ENCODE assay signal across 18 cellular contexts in the genomic region with DNA sequence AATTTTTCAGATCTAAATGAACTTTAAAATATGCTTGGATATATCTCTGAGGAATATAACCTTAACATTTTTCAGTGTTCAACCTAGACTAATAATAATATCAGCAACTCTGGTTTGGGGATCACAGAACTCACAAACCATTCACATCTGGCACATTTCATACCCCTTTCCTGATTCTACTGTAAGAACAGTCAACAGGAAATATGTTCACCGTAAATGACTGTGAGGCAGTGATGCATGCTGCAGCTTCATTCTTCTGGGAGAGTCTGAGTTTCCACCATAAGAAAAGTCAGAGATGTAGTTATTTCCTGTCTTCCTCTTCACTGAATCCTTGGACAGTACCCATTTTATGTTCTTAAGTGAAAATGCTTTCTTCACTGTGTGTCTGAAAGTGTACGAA.
DNase-seq lines count a peak whose midpoint lies in the region; ATAC-seq and TF ChIP-seq lines count a peak whose summit lies in the region.
"Had no signal": no experiment of that assay in that cellular context is flagged by ENCODE, and none has a peak within 500 bp of the region (broad histone marks: within the 10 kb centered on the region; RNA-seq: fewer than 3 reads in every experiment).

No MANE protein-coding gene starts in this region.

- intact Hi-C loops in natural killer cell (cut with micrococcal nuclease) = no loop called here
- intact Hi-C loops in activated CD8-positive, alpha-beta T cell treated with anti-CD3 and anti-CD28 coated beads for 36 hours (cut with micrococcal nuclease) = no loop called here

- no peak overlapping the region for H2BK5ac ChIP-seq in mesendoderm (ENCODE audit: low read length)

- no peaks in the 10 kb centered on the region for H3K4me1 ChIP-seq in mesendoderm (ENCODE audit: control insufficient read depth, low read depth, low read length)
- H3K4me1 ChIP-seq: prostate gland, SJSA1, vagina had no signal

- H3K18ac ChIP-seq in mesendoderm (ENCODE audit: low read length) = no peak overlapping the region

- no peak overlapping the region for H3K9ac ChIP-seq in SK-N-MC (ENCODE audit: insufficient read length)
- H3K9ac ChIP-seq in mesendoderm (ENCODE audit: low read length) = no peak overlapping the region

- no peaks in the 10 kb centered on the region for H3K79me2 ChIP-seq in mesendoderm (ENCODE audit: control insufficient read depth, insufficient read depth, low read length)

- no peak overlapping the region for H3K4ac ChIP-seq in mesendoderm (ENCODE audit: low read depth, low read length)

- no peaks in the 10 kb centered on the region for H3K27me3 ChIP-seq in mesendoderm (ENCODE audit: insufficient read depth, low read length, poor library complexity)
- H3K27me3 ChIP-seq: SJSA1, vagina had no signal

- no CpG with 5 or more reads among the region's 2 CpGs for WGBS in mesendoderm (ENCODE audit: extremely low coverage, insufficient coverage, low lambda C conversion rate)

- no peak for TF ChIP-seq CTCF in natural killer cell (IDR thresholded peaks at IDR 0.05)
- no peak for TF ChIP-seq CTCF in activated CD8-positive, alpha-beta T cell treated with anti-CD3 and anti-CD28 coated beads for 36 hours (IDR thresholded peaks at IDR 0.05)

- H3K27me3 Mint-ChIP-seq in natural killer cell (ENCODE audit: low read depth in 2 of 2) = no peaks in the 10 kb centered on the region
- peaks cover 0 to 2% of the 10 kb centered on the region in 2 donors for H3K27me3 Mint-ChIP-seq in natural killer cell treated with Interleukin-12 subunit alpha and Interleukin-12 subunit beta and Interleukin-15 and Interleukin-18, amount 100 ng/mL, for 72 hours
- H3K27me3 Mint-ChIP-seq in activated CD8-positive, alpha-beta T cell treated with anti-CD3 and anti-CD28 coated beads for 36 hours = no peaks in the 10 kb centered on the region
- H3K27me3 Mint-ChIP-seq: dendritic cell treated with granulocyte-macrophage colony-stimulating factor and Interleukin-4, amounts not matched to agents 40 ng/mL and 50 ng/mL, for 4 days; stimulated activated naive CD8-positive, alpha-beta T cell treated with anti-CD3 and anti-CD28 coated beads, Interleukin-15, amount 100 ng/mL, for 72 hours had no signal

- no peak overlapping the region for H4K5ac ChIP-seq in mesendoderm (ENCODE audit: low read length)

- H3K4me3 ChIP-seq in SK-N-MC = peak overlapping the region; percentile 21
- H3K4me3 ChIP-seq in mesendoderm (ENCODE audit: low read length) = no peak overlapping the region
- H3K4me3 ChIP-seq: prostate gland, SJSA1, vagina had no signal

- peak overlapping the region; percentile 14 to 61 for H3K27ac Mint-ChIP-seq in natural killer cell
- peak overlapping the region in 1 of 2 donors; percentile 8 for H3K27ac Mint-ChIP-seq in natural killer cell treated with Interleukin-12 subunit alpha and Interleukin-12 subunit beta and Interleukin-15 and Interleukin-18, amount 100 ng/mL, for 72 hours
- no peak overlapping the region for H3K27ac Mint-ChIP-seq in activated CD8-positive, alpha-beta T cell treated with anti-CD3 and anti-CD28 coated beads for 36 hours
- H3K27ac Mint-ChIP-seq: activated T-helper 2 cell treated with anti-CD3 and anti-CD28 coated beads, Interferon-gamma antibody, Interleukin-2, Interleukin-4, amounts not matched to agents 10 μg/mL and 5 μg/mL and 100 μg/mL, durations not matched to agents 14 hours and 24 hours and 36 hours; dendritic cell treated with granulocyte-macrophage colony-stimulating factor and Interleukin-4, amounts not matched to agents 40 ng/mL and 50 ng/mL, for 4 days; stimulated activated naive CD8-positive, alpha-beta T cell treated with anti-CD3 and anti-CD28 coated beads, Interleukin-15, amount 100 ng/mL, for 72 hours had no signal

- no peak overlapping the region for H4K8ac ChIP-seq in mesendoderm (ENCODE audit: low read depth, low read length)

- H3K36me3 ChIP-seq in SK-N-MC (ENCODE audit: insufficient read depth, low read length) (no peaks in the 10 kb centered on the region), mesendoderm (ENCODE audit: control insufficient read depth, insufficient read depth, low read length) (no peaks in the 10 kb centered on the region)
- H3K36me3 ChIP-seq: prostate gland, SJSA1, vagina had no signal

- no peak overlapping the region for H3K23ac ChIP-seq in mesendoderm (ENCODE audit: low read length)

- peaks cover 21 to 25% of the 10 kb centered on the region in 2 donors for H3K4me1 Mint-ChIP-seq in natural killer cell
- H3K4me1 Mint-ChIP-seq in natural killer cell treated with Interleukin-12 subunit alpha and Interleukin-12 subunit beta and Interleukin-15 and Interleukin-18, amount 100 ng/mL, for 72 hours (ENCODE audit: low read depth in 2 of 2) = peaks cover 10 to 13% of the 10 kb centered on the region in 2 donors
- H3K4me1 Mint-ChIP-seq in activated CD8-positive, alpha-beta T cell treated with anti-CD3 and anti-CD28 coated beads for 36 hours (ENCODE audit: low read depth) = peaks cover 13% of the 10 kb centered on the region

- H2BK120ac ChIP-seq in mesendoderm (ENCODE audit: low read depth, low read length) = no peak overlapping the region

- H2AK5ac ChIP-seq in mesendoderm (ENCODE audit: low read length) = no peak overlapping the region

- no peak overlapping the region for H3K4me2 ChIP-seq in mesendoderm (ENCODE audit: low read length)

- no peak overlapping the region for H3K4me3 Mint-ChIP-seq in natural killer cell
- no peak overlapping the region for H3K4me3 Mint-ChIP-seq in natural killer cell treated with Interleukin-12 subunit alpha and Interleukin-12 subunit beta and Interleukin-15 and Interleukin-18, amount 100 ng/mL, for 72 hours
- H3K4me3 Mint-ChIP-seq in activated CD8-positive, alpha-beta T cell treated with anti-CD3 and anti-CD28 coated beads for 36 hours = no peak overlapping the region
- H3K4me3 Mint-ChIP-seq: dendritic cell treated with granulocyte-macrophage colony-stimulating factor and Interleukin-4, amounts not matched to agents 40 ng/mL and 50 ng/mL, for 4 days; stimulated activated naive CD8-positive, alpha-beta T cell treated with anti-CD3 and anti-CD28 coated beads, Interleukin-15, amount 100 ng/mL, for 72 hours had no signal

- DNase-seq in natural killer cell (no peak), SK-N-MC (ENCODE audit: low read depth, low spot score) (peak; percentile 39), iris pigment epithelial cell (ENCODE audit: low read depth) (peak; percentile 17), mesendoderm (no peak), NCI-H2227 treated with DMSO at 0.1 percent for 48 hours (lab: John Stamatoyannopoulos, UW) (no peak)
- DNase-seq in natural killer cell treated with Interleukin-12 subunit alpha and Interleukin-12 subunit beta and Interleukin-15 and Interleukin-18, amount 100 ng/mL, for 72 hours (ENCODE audit: low spot score) = no peak
- DNase-seq in activated CD8-positive, alpha-beta T cell treated with anti-CD3 and anti-CD28 coated beads for 36 hours = no peak
- DNase-seq: activated CD4-positive, alpha-beta T cell treated with anti-CD3 and anti-CD28 coated beads, Interleukin-2, amount 50 U/mL, for 1 hour; left cardiac atrium; NCI-H446 treated with DMSO at 0.1 percent for 48 hours; OCI-M1; stimulated activated naive CD8-positive, alpha-beta T cell treated with anti-CD3 and anti-CD28 coated beads, Interleukin-15, amount 100 ng/mL, for 72 hours had no signal

- H2BK15ac ChIP-seq in mesendoderm (replicated peaks; ENCODE audit: low read depth) = no peak overlapping the region

- no peak overlapping the region for H3K56ac ChIP-seq in mesendoderm (ENCODE audit: low read length)

- H3K79me1 ChIP-seq in mesendoderm (ENCODE audit: low read length) = no peaks in the 10 kb centered on the region

- H3K9me3 Mint-ChIP-seq in natural killer cell = no peaks in the 10 kb centered on the region
- no peaks in the 10 kb centered on the region for H3K9me3 Mint-ChIP-seq in natural killer cell treated with Interleukin-12 subunit alpha and Interleukin-12 subunit beta and Interleukin-15 and Interleukin-18, amount 100 ng/mL, for 72 hours
- H3K9me3 Mint-ChIP-seq in activated CD8-positive, alpha-beta T cell treated with anti-CD3 and anti-CD28 coated beads for 36 hours = no peaks in the 10 kb centered on the region
- H3K9me3 Mint-ChIP-seq: activated T-helper 2 cell treated with anti-CD3 and anti-CD28 coated beads, Interferon-gamma antibody, Interleukin-2, Interleukin-4, amounts not matched to agents 10 μg/mL and 5 μg/mL and 100 μg/mL, durations not matched to agents 14 hours and 24 hours and 36 hours; dendritic cell treated with granulocyte-macrophage colony-stimulating factor and Interleukin-4, amounts not matched to agents 40 ng/mL and 50 ng/mL, for 4 days; stimulated activated naive CD8-positive, alpha-beta T cell treated with anti-CD3 and anti-CD28 coated beads, Interleukin-15, amount 100 ng/mL, for 72 hours had no signal

- H3K9me3 ChIP-seq in SK-N-MC (ENCODE audit: low read depth, low read length) = no peaks in the 10 kb centered on the region
- H3K9me3 ChIP-seq: prostate gland, SJSA1, vagina had no signal

- CTCF ChIA-PET in activated CD8-positive, alpha-beta T cell treated with anti-CD3 and anti-CD28 coated beads for 36 hours (lab: Charles Lee) = interaction anchor here (1.6 kb wide), 1 partner anchor 11 kb away, joined by 5 read pairs; no protein-coding TSS in a partner anchor

- no peaks in the 10 kb centered on the region for H3K36me3 Mint-ChIP-seq in natural killer cell
- H3K36me3 Mint-ChIP-seq in natural killer cell treated with Interleukin-12 subunit alpha and Interleukin-12 subunit beta and Interleukin-15 and Interleukin-18, amount 100 ng/mL, for 72 hours = no peaks in the 10 kb centered on the region
- H3K36me3 Mint-ChIP-seq in activated CD8-positive, alpha-beta T cell treated with anti-CD3 and anti-CD28 coated beads for 36 hours (ENCODE audit: low read depth) = no peaks in the 10 kb centered on the region

- POLR2A ChIA-PET in activated CD8-positive, alpha-beta T cell treated with anti-CD3 and anti-CD28 coated beads for 36 hours (lab: Charles Lee) = no interaction called here

- ATAC-seq in natural killer cell (no peak), HG03108 (IDR thresholded peaks at IDR 0.05; ENCODE audit: unreplicated experiment) (no peak)
- no peak for ATAC-seq in natural killer cell treated with Interleukin-12 subunit alpha and Interleukin-12 subunit beta and Interleukin-15 and Interleukin-18, amount 100 ng/mL, for 72 hours
- no peak for ATAC-seq in activated CD8-positive, alpha-beta T cell treated with anti-CD3 and anti-CD28 coated beads for 36 hours
- ATAC-seq: left cardiac atrium; stimulated activated naive CD8-positive, alpha-beta T cell treated with anti-CD3 and anti-CD28 coated beads, Interleukin-15, amount 100 ng/mL, for 72 hours had no signal

- H3K27ac ChIP-seq in SK-N-MC = peak overlapping the region; percentile 98
- H3K27ac ChIP-seq in mesendoderm (ENCODE audit: low read depth, low read length) = no peak overlapping the region
- H3K27ac ChIP-seq: prostate gland, SJSA1, vagina had no signal

Comparison
In these comparisons a context has a peak if more than half of its experiments do, and no peak if none do; other contexts are left out.
1. DNase-seq: peak in SK-N-MC (single experiment) and iris pigment epithelial cell (single experiment); none in natural killer cell (single experiment), natural killer cell treated with Interleukin-12 subunit alpha and Interleukin-12 subunit beta and Interleukin-15 and Interleukin-18, amount 100 ng/mL, for 72 hours (single experiment), mesendoderm (single experiment), NCI-H2227 treated with DMSO at 0.1 percent for 48 hours (single experiment) and activated CD8-positive, alpha-beta T cell treated with anti-CD3 and anti-CD28 coated beads for 36 hours (single experiment).